Comparison of ENCODE assay signal across 18 cellular contexts in the genomic region with DNA sequence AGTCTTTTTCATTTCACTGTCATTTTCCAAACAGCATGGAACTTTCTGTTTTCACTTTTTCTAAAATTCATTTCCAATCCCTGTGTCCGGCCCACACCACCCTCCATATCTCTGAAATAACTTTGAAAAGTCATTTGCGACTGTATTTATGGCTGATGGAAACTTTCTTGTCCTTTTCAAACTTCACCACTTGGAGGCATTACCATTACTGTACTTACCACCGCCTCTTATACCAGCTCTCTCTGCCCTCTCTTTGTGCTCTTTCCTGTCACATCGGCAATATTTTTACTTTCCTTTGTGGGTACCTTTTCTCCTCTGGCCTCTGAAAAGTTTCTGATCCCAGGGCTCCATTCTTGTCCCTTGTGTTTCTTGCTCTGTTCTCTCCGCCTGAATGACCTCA. TPM values are rescaled to one million over a fixed set of nuclear protein-coding genes. Genes with fewer than 3 reads are reported as not detected.
A peak's percentile ranks its signal among the peaks of the same experiment; 100 is the strongest.
DNase-seq lines count a peak whose midpoint lies in the region; ATAC-seq and TF ChIP-seq lines count a peak whose summit lies in the region.
"Had no signal": no experiment of that assay in that cellular context is flagged by ENCODE, and none has a peak within 500 bp of the region (broad histone marks: within the 10 kb centered on the region; RNA-seq: fewer than 3 reads in every experiment).

No MANE protein-coding gene starts in this region.

- H3K36me3 Mint-ChIP-seq in activated CD4-positive, alpha-beta T cell treated with anti-CD3 and anti-CD28 coated beads for 36 hours (ENCODE audit: low read depth) = no peaks in the 10 kb centered on the region
- peaks cover 42% of the 10 kb centered on the region for H3K36me3 Mint-ChIP-seq in activated naive CD8-positive, alpha-beta T cell treated with anti-CD3 and anti-CD28 coated beads, Interleukin-2, amount 10 ng/mL, durations not matched to agents 7 days and 5 days

- H3K9me2 ChIP-seq in Loucy (replicated peaks; ENCODE audit: low read depth, low read length) = no peaks in the 10 kb centered on the region

- H3K4me2 ChIP-seq in Loucy (ENCODE audit: low read depth, low read length, poor library complexity, severe bottlenecking) = peak overlapping the region; percentile 63
- H3K4me2 ChIP-seq in smooth muscle cell = no peak overlapping the region

- H4K20me1 ChIP-seq in Loucy (ENCODE audit: insufficient read depth, low read length, poor library complexity, severe bottlenecking) = no peaks in the 10 kb centered on the region
- no peaks in the 10 kb centered on the region for H4K20me1 ChIP-seq in smooth muscle cell (ENCODE audit: low read depth)

- POLR2A ChIA-PET in activated CD4-positive, alpha-beta T cell treated with anti-CD3 and anti-CD28 coated beads for 36 hours (lab: Charles Lee) = no interaction called here
- POLR2A ChIA-PET in activated naive CD8-positive, alpha-beta T cell treated with anti-CD3 and anti-CD28 coated beads, Interleukin-2, amount 10 ng/mL, durations not matched to agents 7 days and 5 days (lab: Charles Lee) = interaction anchor here (0.6 to 1.7 kb wide), 4 partner anchors 10 to 97 kb away, joined by 3 to 8 read pairs (median 3); no protein-coding TSS in a partner anchor

- no peak overlapping the region for H3K4me3 Mint-ChIP-seq in activated CD4-positive, alpha-beta T cell treated with anti-CD3 and anti-CD28 coated beads for 36 hours
- H3K4me3 Mint-ChIP-seq in activated naive CD8-positive, alpha-beta T cell treated with anti-CD3 and anti-CD28 coated beads, Interleukin-2, amount 10 ng/mL, durations not matched to agents 7 days and 5 days = peak overlapping the region; percentile 75
- H3K4me3 Mint-ChIP-seq: neural crest cell had no signal

- H3K4me3 ChIP-seq in Loucy (ENCODE audit: low read length, poor library complexity, severe bottlenecking) = peak overlapping the region; percentile 46
- no peak overlapping the region for H3K4me3 ChIP-seq in smooth muscle cell
- H3K4me3 ChIP-seq: lung, suprapubic skin had no signal

- peak overlapping the region; percentile 28 for H3K27ac Mint-ChIP-seq in activated CD4-positive, alpha-beta T cell treated with anti-CD3 and anti-CD28 coated beads for 36 hours
- H3K27ac Mint-ChIP-seq in activated naive CD8-positive, alpha-beta T cell treated with anti-CD3 and anti-CD28 coated beads, Interleukin-2, amount 10 ng/mL, durations not matched to agents 7 days and 5 days = peak overlapping the region; percentile 81

- H3K27me3 Mint-ChIP-seq in activated CD4-positive, alpha-beta T cell treated with anti-CD3 and anti-CD28 coated beads for 36 hours = peaks cover 19% of the 10 kb centered on the region
- H3K27me3 Mint-ChIP-seq in activated naive CD8-positive, alpha-beta T cell treated with anti-CD3 and anti-CD28 coated beads, Interleukin-2, amount 10 ng/mL, durations not matched to agents 7 days and 5 days = peaks cover 2% of the 10 kb centered on the region

- intact Hi-C loops in activated CD4-positive, alpha-beta T cell treated with anti-CD3 and anti-CD28 coated beads for 36 hours (cut with DNase I, micrococcal nuclease) = no loop called here

- no peak overlapping the region for H3K27ac ChIP-seq in smooth muscle cell (ENCODE audit: low read depth)
- H3K27ac ChIP-seq: suprapubic skin had no signal

- DNase-seq in activated CD4-positive, alpha-beta T cell treated with anti-CD3 and anti-CD28 coated beads for 36 hours = no peak
- no peak for DNase-seq in activated CD4-positive, alpha-beta T cell treated with anti-CD3 and anti-CD28 coated beads for 4 hours
- no peak for DNase-seq in activated naive CD8-positive, alpha-beta T cell treated with anti-CD3 and anti-CD28 coated beads, Interleukin-2, amount 10 ng/mL, durations not matched to agents 7 days and 5 days
- DNase-seq in smooth muscle cell (lab: John Stamatoyannopoulos, UW; ENCODE audit: unreplicated experiment) = no peak
- no peak for DNase-seq in stimulated activated CD4-positive, alpha-beta T cell treated with anti-CD3 and anti-CD28 coated beads, Interleukin-4, amount 100 ng/mL, for 24 hours
- DNase-seq in HK-2 (ENCODE audit: unreplicated experiment) = no peak
- no peak for DNase-seq in 8988T
- DNase-seq: Caco-2, NCI-H526 treated with DMSO at 0.1 percent for 48 hours, retina, T1000 had no signal

- no peaks in the 10 kb centered on the region for H3K27me3 ChIP-seq in Loucy (ENCODE audit: insufficient read depth, low read length, poor library complexity, severe bottlenecking)
- no peaks in the 10 kb centered on the region for H3K27me3 ChIP-seq in smooth muscle cell (ENCODE audit: low read depth)

- H3K79me2 ChIP-seq in Loucy (ENCODE audit: insufficient read depth, low read length) = no peaks in the 10 kb centered on the region
- H3K79me2 ChIP-seq in smooth muscle cell (ENCODE audit: low read depth) = no peaks in the 10 kb centered on the region

- H3K9ac ChIP-seq in Loucy (ENCODE audit: low read depth, low read length, poor library complexity, severe bottlenecking) (no peak overlapping the region), smooth muscle cell (ENCODE audit: low read depth) (no peak overlapping the region)

- H3K4me1 Mint-ChIP-seq in activated CD4-positive, alpha-beta T cell treated with anti-CD3 and anti-CD28 coated beads for 36 hours = peaks cover 26% of the 10 kb centered on the region
- H3K4me1 Mint-ChIP-seq in activated naive CD8-positive, alpha-beta T cell treated with anti-CD3 and anti-CD28 coated beads, Interleukin-2, amount 10 ng/mL, durations not matched to agents 7 days and 5 days = peaks cover 44% of the 10 kb centered on the region
- H3K4me1 Mint-ChIP-seq: neural crest cell had no signal

- H3K4me1 ChIP-seq in Loucy (ENCODE audit: insufficient read depth, low read length, poor library complexity, severe bottlenecking) (peaks cover 6% of the 10 kb centered on the region), smooth muscle cell (ENCODE audit: low read depth) (no peaks in the 10 kb centered on the region)
- H3K4me1 ChIP-seq: Caco-2, suprapubic skin had no signal

- H2AFZ ChIP-seq in Loucy (ENCODE audit: low read length) (peak overlapping the region; percentile 89), smooth muscle cell (ENCODE audit: low read depth) (peak overlapping the region; percentile 19)

- CTCF ChIA-PET in activated CD4-positive, alpha-beta T cell treated with anti-CD3 and anti-CD28 coated beads for 36 hours (lab: Charles Lee) = interaction anchor here (0.7 to 1.1 kb wide), 5 partner anchors 11 to 171 kb away, joined by 3 to 9 read pairs (median 4); no protein-coding TSS in a partner anchor

- H3K9me3 Mint-ChIP-seq in activated CD4-positive, alpha-beta T cell treated with anti-CD3 and anti-CD28 coated beads for 36 hours (ENCODE audit: low read depth) = peaks cover 5% of the 10 kb centered on the region
- peaks cover 18% of the 10 kb centered on the region for H3K9me3 Mint-ChIP-seq in activated naive CD8-positive, alpha-beta T cell treated with anti-CD3 and anti-CD28 coated beads, Interleukin-2, amount 10 ng/mL, durations not matched to agents 7 days and 5 days

- H3K36me3 ChIP-seq in Loucy (ENCODE audit: insufficient read depth, low read length) = no peaks in the 10 kb centered on the region
- H3K36me3 ChIP-seq in smooth muscle cell (ENCODE audit: low read depth) = no peaks in the 10 kb centered on the region
- H3K36me3 ChIP-seq: suprapubic skin had no signal

- TF ChIP-seq CTCF in Loucy (conservative IDR thresholded peaks at IDR 0.05; ENCODE audit: low read length) (peak; percentile 67), smooth muscle cell (IDR thresholded peaks at IDR 0.05; ENCODE audit: borderline replicate concordance, insufficient read depth, poor library complexity, severe bottlenecking) (no peak)

- no peaks in the 10 kb centered on the region for H3K9me3 ChIP-seq in Loucy (ENCODE audit: insufficient read depth, low read depth, low read length)
- H3K9me3 ChIP-seq in smooth muscle cell (replicated peaks; ENCODE audit: low read depth) = no peaks in the 10 kb centered on the region
- H3K9me3 ChIP-seq: Caco-2, suprapubic skin had no signal

- ATAC-seq in activated CD4-positive, alpha-beta T cell treated with anti-CD3 and anti-CD28 coated beads for 36 hours = peak; percentile 72
- ATAC-seq in activated naive CD8-positive, alpha-beta T cell treated with anti-CD3 and anti-CD28 coated beads, Interleukin-2, amount 10 ng/mL, durations not matched to agents 7 days and 5 days (ENCODE audit: low read depth) = peak; percentile 79

- WGBS in smooth muscle cell (ENCODE audit: low lambda C conversion rate) = 69% methylated on average over 5 of the region's 5 CpGs

- H3F3A ChIP-seq in Loucy (ENCODE audit: low read depth) (no peaks in the 10 kb centered on the region), smooth muscle cell (ENCODE audit: low read depth) (no peaks in the 10 kb centered on the region)

RNA-seq across cellular contexts. Expression of gene IL1RL1, which starts 39.5 kb away (rescaled TPM):
- under 1 TPM; 0.26 to 0.27 TPM for total RNA-seq in activated CD4-positive, alpha-beta T cell treated with anti-CD3 and anti-CD28 coated beads for 36 hours
- not detected for total RNA-seq in activated naive CD8-positive, alpha-beta T cell treated with anti-CD3 and anti-CD28 coated beads, Interleukin-2, amount 10 ng/mL, durations not matched to agents 7 days and 5 days
- 1.6 and 2.0 TPM in 2 replicates for total RNA-seq in smooth muscle cell
- 1.3 and 1.8 TPM in 2 replicates for polyA plus RNA-seq in smooth muscle cell
- total RNA-seq: Caco-2, frontal cortex, G401, M059J, neural crest cell had no signal
